Comparison of ENCODE assay signal across 12 cellular contexts in the genomic region with DNA sequence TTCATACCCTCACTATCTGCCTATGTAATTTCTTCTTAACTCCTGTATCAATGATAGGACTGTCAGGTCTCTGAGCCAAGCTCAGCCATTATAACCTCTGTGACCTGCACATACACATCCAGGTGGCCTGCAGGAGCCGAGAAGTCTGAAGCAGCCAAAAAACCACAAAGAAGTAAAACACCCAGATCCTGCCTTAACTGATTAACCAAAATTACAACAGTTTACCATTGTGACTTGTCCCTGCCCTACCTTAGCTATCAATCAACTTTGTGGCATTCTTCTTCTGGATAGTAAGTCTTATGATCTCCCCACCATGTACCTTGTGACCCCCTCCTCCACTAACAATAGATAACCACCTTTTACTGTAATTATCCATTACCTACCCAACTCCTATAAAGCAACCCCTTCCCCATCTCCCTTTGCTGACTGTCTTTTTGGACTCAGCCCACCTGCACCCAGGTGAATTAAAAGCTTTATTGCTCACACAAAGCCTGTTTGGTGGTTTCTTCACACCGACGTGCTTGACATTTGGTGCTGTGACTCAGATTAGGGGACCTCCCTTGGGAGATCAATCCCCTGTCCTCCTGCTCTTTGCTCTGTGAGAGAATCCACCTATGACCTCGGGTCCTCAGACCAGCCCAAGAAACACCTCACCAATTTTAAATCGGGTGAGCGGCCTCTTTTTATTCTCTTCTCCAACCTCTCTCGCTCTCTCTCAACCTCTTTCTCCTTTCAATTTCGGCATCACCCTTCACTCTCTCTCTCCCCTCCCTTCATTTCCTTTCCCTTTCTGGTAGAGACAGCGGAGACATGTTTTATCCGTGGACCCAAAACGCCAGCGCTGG. TPM values are rescaled to one million over a fixed set of nuclear protein-coding genes. Genes with fewer than 3 reads are reported as not detected.
DNase-seq lines count a peak whose midpoint lies in the region; ATAC-seq, FAIRE-seq and TF ChIP-seq lines count a peak whose summit lies in the region.
"Had no signal": no experiment of that assay in that cellular context is flagged by ENCODE, and none has a peak within 500 bp of the region (broad histone marks: within the 10 kb centered on the region; RNA-seq: fewer than 3 reads in every experiment).

No MANE protein-coding gene starts in this region.

- peak overlapping the region; percentile 47 for H3K27ac Mint-ChIP-seq in T-helper 1 cell treated with Interleukin-12 subunit alpha and Interleukin-12 subunit beta and Interleukin-4 antibody, amounts not matched to agents 30 μg/mL and 1 μg/mL, for 36 hours

- H3K27me3 ChIP-seq in neuronal stem cell (ENCODE audit: control insufficient read depth in 3 of 3, insufficient read depth in 3 of 3, low read depth in 1 of 3, low read length in 3 of 3) (no peaks in the 10 kb centered on the region), left ventricle myocardium inferior (ENCODE audit: low read depth) (no peaks in the 10 kb centered on the region)
- H3K27me3 ChIP-seq: ascending aorta, tibial nerve had no signal

- no peak overlapping the region for H3K23ac ChIP-seq in neuronal stem cell (ENCODE audit: low read depth, low read length, poor library complexity)

- H3K79me1 ChIP-seq in neuronal stem cell (ENCODE audit: low read depth, low read length) = no peaks in the 10 kb centered on the region

- no peak for DNase-seq in T-helper 1 cell
- no peak for DNase-seq in GM19239 (ENCODE audit: insufficient read length, low spot score)
- peak; percentile 25 for DNase-seq in RCC 7860 (ENCODE audit: low spot score)
- no peak for DNase-seq in neuronal stem cell (ENCODE audit: low spot score)
- no peak for DNase-seq in putamen (ENCODE audit: low spot score)
- DNase-seq in left ventricle myocardium inferior = no peak
- DNase-seq: NCI-H345 had no signal

- H3K4me3 Mint-ChIP-seq in T-helper 1 cell treated with Interleukin-12 subunit alpha and Interleukin-12 subunit beta and Interleukin-4 antibody, amounts not matched to agents 30 μg/mL and 1 μg/mL, for 36 hours = peak overlapping the region; percentile 18

- no peak overlapping the region for H2BK120ac ChIP-seq in neuronal stem cell (ENCODE audit: low read depth, low read length)

- no peak overlapping the region for H4K91ac ChIP-seq in neuronal stem cell (ENCODE audit: low read depth, low read length, poor library complexity)

- H3K4ac ChIP-seq in neuronal stem cell (ENCODE audit: low read length) = no peak overlapping the region

- no peak overlapping the region for H3K4me2 ChIP-seq in neuronal stem cell (ENCODE audit: insufficient read depth, low read length, poor library complexity, severe bottlenecking)

- H3K9ac ChIP-seq in neuronal stem cell (ENCODE audit: low read depth, low read length, poor library complexity) = no peak overlapping the region

- WGBS in neuronal stem cell (ENCODE audit: extremely low coverage in 2 of 2, insufficient read length in 2 of 2, insufficient replicate concordance in 1 of 2), 2 donors = 100% methylated on average over 1 to 2 of the region's 12 CpGs

- H2BK15ac ChIP-seq in neuronal stem cell (ENCODE audit: low read length) = no peak overlapping the region

- H3K9me3 ChIP-seq in neuronal stem cell (replicated peaks in 1 of 2; ENCODE audit: control insufficient read depth in 2 of 2, insufficient read depth in 1 of 2, low read depth in 1 of 2, low read length in 2 of 2) (no peaks in the 10 kb centered on the region), left ventricle myocardium inferior (replicated peaks) (no peaks in the 10 kb centered on the region)
- H3K9me3 ChIP-seq: ascending aorta, tibial nerve had no signal

- H2BK5ac ChIP-seq in neuronal stem cell (ENCODE audit: low read length) = no peak overlapping the region

- H3K14ac ChIP-seq in neuronal stem cell (ENCODE audit: low read length) = no peak overlapping the region

- no peak overlapping the region for H2AK5ac ChIP-seq in neuronal stem cell (ENCODE audit: low read depth, low read length)

- H3K27me3 Mint-ChIP-seq in T-helper 1 cell treated with Interleukin-12 subunit alpha and Interleukin-12 subunit beta and Interleukin-4 antibody, amounts not matched to agents 30 μg/mL and 1 μg/mL, for 36 hours (ENCODE audit: low read depth) = peaks cover 37% of the 10 kb centered on the region

- H3K9me3 Mint-ChIP-seq in T-helper 1 cell treated with Interleukin-12 subunit alpha and Interleukin-12 subunit beta and Interleukin-4 antibody, amounts not matched to agents 30 μg/mL and 1 μg/mL, for 36 hours = peaks cover 10% of the 10 kb centered on the region

- no peak overlapping the region for H3K27ac ChIP-seq in neuronal stem cell (replicated peaks; ENCODE audit: low read length)
- H3K27ac ChIP-seq in left ventricle myocardium inferior (replicated peaks) = no peak overlapping the region
- H3K27ac ChIP-seq: ascending aorta, tibial nerve had no signal

- intact Hi-C loops in left ventricle myocardium inferior (cut with micrococcal nuclease) = no loop called here

- H4K8ac ChIP-seq in neuronal stem cell (ENCODE audit: low read depth, low read length) = no peak overlapping the region

- H3K18ac ChIP-seq in neuronal stem cell (ENCODE audit: low read length) = no peak overlapping the region

- FAIRE-seq in GM19239 (lab: Jason Lieb, UNC) = peak; percentile 95
- peak; percentile 23 for FAIRE-seq in RCC 7860 (lab: Jason Lieb, UNC)
- FAIRE-seq: A204.1 had no signal

- H3K4me1 ChIP-seq in neuronal stem cell (ENCODE audit: control insufficient read depth in 2 of 2, insufficient read depth in 1 of 2, low read depth in 1 of 2, low read length in 2 of 2) (no peaks in the 10 kb centered on the region), left ventricle myocardium inferior (no peaks in the 10 kb centered on the region)
- H3K4me1 ChIP-seq: ascending aorta, tibial nerve had no signal

- H3K4me3 ChIP-seq in neuronal stem cell (ENCODE audit: low read length in 2 of 2) = no peak overlapping the region
- no peak overlapping the region for H3K4me3 ChIP-seq in left ventricle myocardium inferior
- H3K4me3 ChIP-seq: ascending aorta, tibial nerve had no signal

- peak overlapping the region; percentile 66 for H2AFZ ChIP-seq in neuronal stem cell (ENCODE audit: low read length)

- H2BK12ac ChIP-seq in neuronal stem cell (ENCODE audit: low read length) = no peak overlapping the region

- H3K36me3 ChIP-seq in neuronal stem cell (replicated peaks in 1 of 2; ENCODE audit: control insufficient read depth in 2 of 2, insufficient read depth in 2 of 2, low read length in 2 of 2) (no peaks in the 10 kb centered on the region), left ventricle myocardium inferior (no peaks in the 10 kb centered on the region)
- H3K36me3 ChIP-seq: ascending aorta, tibial nerve had no signal

- TF ChIP-seq CTCF in left ventricle myocardium inferior (IDR thresholded peaks at IDR 0.05; ENCODE audit: borderline replicate concordance) = no peak

- no peaks in the 10 kb centered on the region for H3K36me3 Mint-ChIP-seq in T-helper 1 cell treated with Interleukin-12 subunit alpha and Interleukin-12 subunit beta and Interleukin-4 antibody, amounts not matched to agents 30 μg/mL and 1 μg/mL, for 36 hours (ENCODE audit: low read depth)

- H3K4me1 Mint-ChIP-seq in T-helper 1 cell treated with Interleukin-12 subunit alpha and Interleukin-12 subunit beta and Interleukin-4 antibody, amounts not matched to agents 30 μg/mL and 1 μg/mL, for 36 hours (ENCODE audit: low read depth) = peaks cover 22% of the 10 kb centered on the region

- ATAC-seq in GM21423 (IDR thresholded peaks at IDR 0.05; ENCODE audit: unreplicated experiment) = no peak

RNA-seq across cellular contexts. Expression of gene LGMN, which starts 11.5 kb away (rescaled TPM):
- polyA plus RNA-seq in neuronal stem cell (2013, experiment 1 of 2) = 58.1 TPM
- 57.3 TPM for polyA plus RNA-seq in neuronal stem cell (2013, experiment 2 of 2)
- 100 TPM for total RNA-seq in left ventricle myocardium inferior

RNA-seq across cellular contexts. Expression of gene GOLGA5, which starts 34.2 kb away (rescaled TPM):
- 24.0 TPM for polyA plus RNA-seq in neuronal stem cell (2013, experiment 1 of 2)
- 24.2 TPM for polyA plus RNA-seq in neuronal stem cell (2013, experiment 2 of 2)
- total RNA-seq in left ventricle myocardium inferior = 20.3 TPM
